ENCODE assay signal across 11 cellular contexts in the genomic region with DNA sequence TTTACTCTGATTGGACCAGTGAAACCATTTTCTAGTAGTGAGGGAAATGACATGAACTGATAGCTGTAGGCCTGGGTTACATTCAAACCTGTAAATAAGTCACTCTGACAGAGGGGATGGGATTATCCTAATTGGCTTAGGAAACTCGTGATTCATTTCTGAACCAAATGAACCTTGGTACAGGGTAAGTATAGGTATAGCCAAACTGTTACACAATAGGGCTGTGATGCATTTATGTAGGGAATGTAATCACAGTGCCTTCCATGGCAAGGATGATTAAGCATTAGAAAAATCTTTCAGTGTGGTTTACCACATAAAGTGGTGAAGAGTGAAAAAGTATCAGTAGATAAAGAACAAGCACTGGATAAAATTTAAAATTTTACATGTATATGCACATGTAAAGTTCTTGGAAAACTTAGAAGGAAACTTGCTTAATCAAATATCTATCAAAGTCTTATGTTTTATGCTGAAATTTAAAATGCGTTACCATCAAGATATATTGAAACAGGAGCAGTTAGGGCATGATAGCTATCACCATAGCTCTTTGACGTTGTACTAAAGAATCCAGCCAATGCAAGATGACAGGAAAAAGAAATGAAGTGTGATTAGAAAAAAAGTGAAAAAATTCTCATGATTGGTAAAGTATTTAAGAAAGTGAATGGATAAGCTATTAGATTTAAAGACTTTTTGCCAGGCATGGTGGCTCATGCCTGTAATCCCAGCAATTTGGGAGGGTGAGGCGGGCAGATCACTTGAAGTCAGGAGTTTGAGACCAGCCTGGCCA.
DNase-seq lines count a peak whose midpoint lies in the region; ATAC-seq and TF ChIP-seq lines count a peak whose summit lies in the region.
"Had no signal": no experiment of that assay in that cellular context is flagged by ENCODE, and none has a peak within 500 bp of the region (broad histone marks: within the 10 kb centered on the region; RNA-seq: fewer than 3 reads in every experiment).

No MANE protein-coding gene starts in this region.

- H3K4me3 ChIP-seq in astrocyte of the spinal cord (ENCODE audit: low read depth, low read length) = no peak overlapping the region
- no peak overlapping the region for H3K4me3 ChIP-seq in kidney epithelial cell (ENCODE audit: low read depth, low read length)
- no peak overlapping the region for H3K4me3 ChIP-seq in adrenal gland
- H3K4me3 ChIP-seq: ovary had no signal

- peaks cover 11% of the 10 kb centered on the region for H3K4me1 Mint-ChIP-seq in HFFc6 (ENCODE audit: low read depth)
- H3K4me1 Mint-ChIP-seq in activated CD8-positive, alpha-beta memory T cell treated with anti-CD3 and anti-CD28 coated beads, Interleukin-2, amount 10 ng/mL, durations not matched to agents 7 days and 5 days = peaks cover 14% of the 10 kb centered on the region

- no peak for TF ChIP-seq POLR2A in adrenal gland (IDR thresholded peaks at IDR 0.05)

- H3K27ac Mint-ChIP-seq in HFFc6 = peak overlapping the region; percentile 46; the same call in 1 of the 2 replicates
- H3K27ac Mint-ChIP-seq in activated CD8-positive, alpha-beta memory T cell treated with anti-CD3 and anti-CD28 coated beads, Interleukin-2, amount 10 ng/mL, durations not matched to agents 7 days and 5 days = no peak overlapping the region
- H3K27ac Mint-ChIP-seq: dendritic cell treated with granulocyte-macrophage colony-stimulating factor and Interleukin-4, amounts not matched to agents 40 ng/mL and 50 ng/mL, for 4 days had no signal

- intact Hi-C loops in adrenal gland (cut with DNase I) = no loop called here

- no peaks in the 10 kb centered on the region for H3K36me3 ChIP-seq in kidney epithelial cell (ENCODE audit: control insufficient read depth, insufficient read depth, low read length)
- no peaks in the 10 kb centered on the region for H3K36me3 ChIP-seq in adrenal gland (replicated peaks in 1 of 2)
- H3K36me3 ChIP-seq: ovary had no signal

- peaks cover 10% of the 10 kb centered on the region for H3K9me3 Mint-ChIP-seq in HFFc6
- peaks cover 5% of the 10 kb centered on the region for H3K9me3 Mint-ChIP-seq in activated CD8-positive, alpha-beta memory T cell treated with anti-CD3 and anti-CD28 coated beads, Interleukin-2, amount 10 ng/mL, durations not matched to agents 7 days and 5 days (ENCODE audit: low read depth)

- DNase-seq in AG20443 (ENCODE audit: low spot score) (peak; percentile 35), HFFc6 (peak; percentile 82), astrocyte of the spinal cord (ENCODE audit: low read depth, low spot score) (peak; percentile 59), kidney epithelial cell (ENCODE audit: low read depth) (peak; percentile 16), adrenal gland (no peak)
- DNase-seq in activated CD8-positive, alpha-beta memory T cell treated with anti-CD3 and anti-CD28 coated beads, Interleukin-2, amount 10 ng/mL, durations not matched to agents 7 days and 5 days = no peak
- DNase-seq: NCI-H69, ovary had no signal

- no peaks in the 10 kb centered on the region for H3K4me1 ChIP-seq in adrenal gland (replicated peaks in 1 of 2)

- no peaks in the 10 kb centered on the region for H3K9me3 ChIP-seq in adrenal gland (replicated peaks in 1 of 3)
- H3K9me3 ChIP-seq: ovary had no signal

- H3K27ac ChIP-seq in adrenal gland = no peak overlapping the region
- H3K27ac ChIP-seq: ovary had no signal

- ATAC-seq in HG03097 (IDR thresholded peaks at IDR 0.05; ENCODE audit: low FRiP score, unreplicated experiment) = no peak
- ATAC-seq in activated CD8-positive, alpha-beta memory T cell treated with anti-CD3 and anti-CD28 coated beads, Interleukin-2, amount 10 ng/mL, durations not matched to agents 7 days and 5 days = no peak
- no peak for ATAC-seq in HG03039 (IDR thresholded peaks at IDR 0.05; ENCODE audit: unreplicated experiment)

- H3K27me3 ChIP-seq in kidney epithelial cell (ENCODE audit: control insufficient read depth, insufficient read depth, low read length) (no peaks in the 10 kb centered on the region), adrenal gland (no peaks in the 10 kb centered on the region)
- H3K27me3 ChIP-seq: ovary had no signal

- H3K36me3 Mint-ChIP-seq in HFFc6 (ENCODE audit: low read depth) = peaks cover 16% of the 10 kb centered on the region
- H3K36me3 Mint-ChIP-seq in activated CD8-positive, alpha-beta memory T cell treated with anti-CD3 and anti-CD28 coated beads, Interleukin-2, amount 10 ng/mL, durations not matched to agents 7 days and 5 days = peaks cover 41% of the 10 kb centered on the region

- H3K4me3 Mint-ChIP-seq in HFFc6 = no peak overlapping the region
- H3K4me3 Mint-ChIP-seq in activated CD8-positive, alpha-beta memory T cell treated with anti-CD3 and anti-CD28 coated beads, Interleukin-2, amount 10 ng/mL, durations not matched to agents 7 days and 5 days = no peak overlapping the region
- H3K4me3 Mint-ChIP-seq: dendritic cell treated with granulocyte-macrophage colony-stimulating factor and Interleukin-4, amounts not matched to agents 40 ng/mL and 50 ng/mL, for 4 days had no signal

- no peak for TF ChIP-seq CTCF in HFFc6 (IDR thresholded peaks at IDR 0.05)
- no peak for TF ChIP-seq CTCF in astrocyte of the spinal cord (IDR thresholded peaks at IDR 0.05; ENCODE audit: low read depth, low read length)
- no peak for TF ChIP-seq CTCF in kidney epithelial cell (IDR thresholded peaks at IDR 0.05; ENCODE audit: insufficient read depth, low read length, poor library complexity, severe bottlenecking)
- no peak for TF ChIP-seq CTCF in adrenal gland (IDR thresholded peaks at IDR 0.05)

- CTCF ChIA-PET in activated CD8-positive, alpha-beta memory T cell treated with anti-CD3 and anti-CD28 coated beads, Interleukin-2, amount 10 ng/mL, durations not matched to agents 7 days and 5 days (lab: Charles Lee) = interaction anchor here (1.0 kb wide), 1 partner anchor 793 kb away, joined by 3 read pairs; no protein-coding TSS in a partner anchor

- no peaks in the 10 kb centered on the region for H3K27me3 Mint-ChIP-seq in HFFc6 (ENCODE audit: insufficient read depth)
- no peaks in the 10 kb centered on the region for H3K27me3 Mint-ChIP-seq in activated CD8-positive, alpha-beta memory T cell treated with anti-CD3 and anti-CD28 coated beads, Interleukin-2, amount 10 ng/mL, durations not matched to agents 7 days and 5 days
- H3K27me3 Mint-ChIP-seq: dendritic cell treated with granulocyte-macrophage colony-stimulating factor and Interleukin-4, amounts not matched to agents 40 ng/mL and 50 ng/mL, for 4 days had no signal

- WGBS in adrenal gland, 4 donors = 93 to 97% (median 94%) methylated on average over 4 of the region's 4 CpGs

- in situ Hi-C loops in astrocyte of the spinal cord (cut with HindIII; ENCODE audit: low sequenced_read_pairs) = no loop called here

Comparison
In these comparisons a context has a peak if more than half of its experiments do, and no peak if none do; other contexts are left out.
1. DNase-seq: peak in AG20443 (single experiment), HFFc6 (single experiment), astrocyte of the spinal cord (single experiment) and kidney epithelial cell (single experiment); none in activated CD8-positive, alpha-beta memory T cell treated with anti-CD3 and anti-CD28 coated beads, Interleukin-2, amount 10 ng/mL, durations not matched to agents 7 days and 5 days (single experiment) and adrenal gland (0 of 7).